In the genomic region with DNA sequence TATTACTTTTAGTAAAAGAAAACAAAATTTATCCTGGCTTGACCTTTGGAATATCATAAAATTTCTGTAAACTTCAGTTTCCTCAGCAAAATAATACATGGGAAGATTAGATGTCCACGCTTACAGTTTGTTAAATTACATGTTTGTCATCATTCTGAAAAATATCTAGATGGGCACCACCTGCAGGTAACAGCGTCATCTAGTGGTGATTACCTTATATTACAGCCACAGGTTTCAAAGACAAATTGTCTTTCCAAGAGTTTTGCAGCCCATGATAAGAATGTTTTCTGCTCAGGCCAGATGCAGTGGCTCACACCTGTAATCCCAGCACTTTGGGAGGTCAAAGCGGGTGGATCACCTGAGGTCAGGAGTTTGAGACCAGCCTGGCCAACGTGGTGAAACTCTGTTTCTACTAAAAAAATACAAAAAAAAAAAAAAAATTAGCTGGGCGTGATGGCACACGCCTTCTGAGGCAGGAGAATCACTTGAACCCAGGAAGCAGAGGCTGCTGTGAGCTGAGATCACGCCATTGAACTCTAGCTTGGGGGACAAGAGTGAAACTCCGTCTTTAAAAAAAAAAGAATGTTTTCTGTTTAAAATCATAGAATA, we compare ENCODE assay signal across 11 cellular contexts.
DNase-seq lines count a peak whose midpoint lies in the region; ATAC-seq, FAIRE-seq and TF ChIP-seq lines count a peak whose summit lies in the region.
"Had no signal": no experiment of that assay in that cellular context is flagged by ENCODE, and none has a peak within 500 bp of the region (broad histone marks: within the 10 kb centered on the region; RNA-seq: fewer than 3 reads in every experiment).

No MANE protein-coding gene starts in this region.

- H2AFZ ChIP-seq in GM23338 (no peak overlapping the region), keratinocyte (ENCODE audit: control insufficient read depth, low read length) (no peak overlapping the region)

- H3K36me3 ChIP-seq in GM23338 (ENCODE audit: insufficient read depth) = no peaks in the 10 kb centered on the region
- no peaks in the 10 kb centered on the region for H3K36me3 ChIP-seq in keratinocyte (ENCODE audit: control insufficient read depth in 2 of 2, extremely low read depth in 1 of 2, insufficient read depth in 2 of 2, low read length in 2 of 2)

- dilution Hi-C loops in keratinocyte (cut with MboI; ENCODE audit: extremely low pct_ligation_motif_present, low sequenced_read_pairs) = no loop called here

- no peak overlapping the region for H3K4me3 Mint-ChIP-seq in GM23338
- no peak overlapping the region for H3K4me3 Mint-ChIP-seq in effector memory CD8-positive, alpha-beta T cell

- H3K4me2 ChIP-seq in GM23338 (no peak overlapping the region), keratinocyte (ENCODE audit: control insufficient read depth, extremely low read depth, insufficient read depth, low read depth, low read length) (no peak overlapping the region)

- H3K4me1 Mint-ChIP-seq in GM23338 = peaks cover 23% of the 10 kb centered on the region
- no peaks in the 10 kb centered on the region for H3K4me1 Mint-ChIP-seq in effector memory CD8-positive, alpha-beta T cell (ENCODE audit: low read depth in 2 of 2)

- TF ChIP-seq CTCF in AG10803 (conservative IDR thresholded peaks at IDR 0.05; ENCODE audit: low read length) (peak; percentile 51), GM23338 (conservative IDR thresholded peaks at IDR 0.05; ENCODE audit: low read depth in 2 of 2) (peak; percentile 90 to 99), VCaP (conservative IDR thresholded peaks at IDR 0.05) (peak; percentile 87), keratinocyte (optimal IDR thresholded peaks at IDR 0.05 in 1 of 3, IDR thresholded peaks at IDR 0.05 in 1 of 3, conservative IDR thresholded peaks at IDR 0.05 in 1 of 3; ENCODE audit: extremely low read depth in 1 of 3, insufficient read depth in 2 of 3, low read length in 3 of 3) (peak; percentile 38 to 73 (median 62))

- H3K4me3 ChIP-seq in AG10803 (ENCODE audit: low read length) (no peak overlapping the region), GM23338 (no peak overlapping the region), keratinocyte (ENCODE audit: control insufficient read depth in 2 of 3, extremely low read depth in 1 of 3, insufficient read depth in 2 of 3, low read depth in 1 of 3, low read length in 3 of 3) (no peak overlapping the region)

- no peaks in the 10 kb centered on the region for H3K9me3 ChIP-seq in keratinocyte (ENCODE audit: control insufficient read depth, low read depth, low read length)

- DNase-seq in AG10803 (ENCODE audit: low read depth) = no peak
- DNase-seq in GM23338 (ENCODE audit: low spot score) = peak; percentile 73
- no peak for DNase-seq in keratinocyte (ENCODE audit: low read depth, low spot score)
- DNase-seq in medulla oblongata (ENCODE audit: extremely low spot score) = no peak
- no peak for DNase-seq in activated CD8-positive, alpha-beta memory T cell treated with anti-CD3 and anti-CD28 coated beads, Interleukin-2, amount 50 U/mL, for 48 hours
- no peak for DNase-seq in effector memory CD8-positive, alpha-beta T cell
- DNase-seq: NCI-H2081; stimulated activated CD4-positive, alpha-beta T cell treated with anti-CD3 and anti-CD28 coated beads, Interleukin-4, amount 100 ng/mL, for 24 hours had no signal

- no peak overlapping the region for H3K27ac Mint-ChIP-seq in GM23338
- no peak overlapping the region for H3K27ac Mint-ChIP-seq in effector memory CD8-positive, alpha-beta T cell

- H4K20me1 ChIP-seq in GM23338 (replicated peaks; ENCODE audit: insufficient read depth) (no peaks in the 10 kb centered on the region), keratinocyte (ENCODE audit: control insufficient read depth, extremely low read depth, insufficient read depth, low read length) (no peaks in the 10 kb centered on the region)

- peaks cover 12% of the 10 kb centered on the region; the same call in 1 of the 2 replicates for H3K4me1 ChIP-seq in GM23338 (ENCODE audit: insufficient read depth)
- no peaks in the 10 kb centered on the region for H3K4me1 ChIP-seq in keratinocyte (ENCODE audit: control insufficient read depth, extremely low read depth, insufficient read depth, low read length)

- no peak overlapping the region for H3K9ac ChIP-seq in keratinocyte (ENCODE audit: control insufficient read depth, extremely low read depth, insufficient read depth, low read length)

- H3K27me3 Mint-ChIP-seq in GM23338 (ENCODE audit: insufficient read depth, low read depth, poor library complexity) = peaks cover 2% of the 10 kb centered on the region
- peaks cover 27 to 34% of the 10 kb centered on the region in 2 donors for H3K27me3 Mint-ChIP-seq in effector memory CD8-positive, alpha-beta T cell

- ATAC-seq in GM23338 (peak; percentile 35; the same call in 1 of the 3 replicates), GM19455 (IDR thresholded peaks at IDR 0.05; ENCODE audit: unreplicated experiment) (no peak)
- ATAC-seq in effector memory CD8-positive, alpha-beta T cell (replicated peaks) = no peak

- H3K36me3 Mint-ChIP-seq in GM23338 (ENCODE audit: low read depth) = no peaks in the 10 kb centered on the region; the same call in 2 of the 3 replicates
- H3K36me3 Mint-ChIP-seq in effector memory CD8-positive, alpha-beta T cell (ENCODE audit: insufficient read depth) = peaks cover 5% of the 10 kb centered on the region

- no peaks in the 10 kb centered on the region for H3K9me2 ChIP-seq in GM23338 (ENCODE audit: insufficient read depth)

- H3K27me3 ChIP-seq in GM23338 (ENCODE audit: insufficient read depth) = no peaks in the 10 kb centered on the region
- no peaks in the 10 kb centered on the region for H3K27me3 ChIP-seq in keratinocyte (ENCODE audit: control insufficient read depth, extremely low read depth, insufficient read depth, low read length)

- no peaks in the 10 kb centered on the region; the same call in 1 of the 3 replicates for H3K9me3 Mint-ChIP-seq in GM23338
- H3K9me3 Mint-ChIP-seq in effector memory CD8-positive, alpha-beta T cell = no peaks in the 10 kb centered on the region

- no peak for FAIRE-seq in keratinocyte (lab: Jason Lieb, UNC)
- FAIRE-seq: G401.6 had no signal

- H3F3A ChIP-seq in GM23338 (replicated peaks; ENCODE audit: low read depth) = no peaks in the 10 kb centered on the region

- H3K27ac ChIP-seq in GM23338 (ENCODE audit: low read depth) = no peak overlapping the region
- no peak overlapping the region for H3K27ac ChIP-seq in VCaP
- H3K27ac ChIP-seq in keratinocyte (ENCODE audit: control insufficient read depth, insufficient read depth, low read length) = no peak overlapping the region

- no peaks in the 10 kb centered on the region for H3K9me1 ChIP-seq in keratinocyte (ENCODE audit: control insufficient read depth, extremely low read depth, insufficient read depth, low read length)

- H3K79me2 ChIP-seq in GM23338 (replicated peaks; ENCODE audit: insufficient read depth) (no peaks in the 10 kb centered on the region), keratinocyte (ENCODE audit: control insufficient read depth, insufficient read depth, low read length) (no peaks in the 10 kb centered on the region)

TF ChIP-seq in GM23338, 12 proteins besides CTCF, POLR2A, EP300 and RAD21 (continues in another document):
- TF ChIP-seq EZH2phosphoT487 (IDR thresholded peaks at IDR 0.05; ENCODE audit: unreplicated experiment) = no peak
